In genomic region chr10:108850138-108850854, GRCh38 we compare ENCODE assay signal across 14 cellular contexts.
DNase-seq lines count a peak whose midpoint lies in the region; ATAC-seq, FAIRE-seq and TF ChIP-seq lines count a peak whose summit lies in the region.
"Had no signal": no experiment of that assay in that cellular context is flagged by ENCODE, and none has a peak within 500 bp of the region (broad histone marks: within the 10 kb centered on the region; RNA-seq: fewer than 3 reads in every experiment).

No MANE protein-coding gene starts in this region.

- H3K4me3 ChIP-seq in adrenal gland, result no peak overlapping the region
- H3K4me3 ChIP-seq: GM23338, heart left ventricle had no signal

- WGBS in adrenal gland, 4 donors, result 75 to 88% (median 82%) methylated on average over 1 of the region's 1 CpG

- no peaks in the 10 kb centered on the region for H3K4me1 ChIP-seq in adrenal gland (replicated peaks in 1 of 2)

- in situ Hi-C loops in GM13976 (cut with MboI; ENCODE audit: low sequenced_read_pairs, unreplicated experiment), result no loop called here

- TF ChIP-seq CTCF in GM13976 (IDR thresholded peaks at IDR 0.05; ENCODE audit: borderline replicate concordance, control extremely low read depth, extremely low read depth, insufficient read depth, missing control alignments) (no peak), adrenal gland (IDR thresholded peaks at IDR 0.05) (no peak)

- H3K27ac ChIP-seq in adrenal gland, result no peak overlapping the region
- H3K27ac ChIP-seq: heart left ventricle had no signal

- no peaks in the 10 kb centered on the region for H3K9me3 ChIP-seq in adrenal gland (replicated peaks in 1 of 3)
- H3K9me3 ChIP-seq: heart left ventricle had no signal

- no peaks in the 10 kb centered on the region for H3K36me3 ChIP-seq in adrenal gland (replicated peaks in 1 of 2)
- H3K36me3 ChIP-seq: heart left ventricle had no signal

- intact Hi-C loops in adrenal gland (cut with DNase I), result no loop called here

- peak; percentile 10 for DNase-seq in GM13976 (ENCODE audit: low spot score)
- peak; percentile 0 for DNase-seq in NOMO-1 treated with dmso at 0.1 percent for 144 hours (lab: John Stamatoyannopoulos, UW; ENCODE audit: unreplicated experiment)
- no peak for DNase-seq in left lobe of liver (ENCODE audit: low spot score)
- DNase-seq in adrenal gland, result no peak
- DNase-seq in HTR-8/SVneo (ENCODE audit: insufficient read length, low spot score), result no peak
- no peak for DNase-seq in mucosa of gallbladder (ENCODE audit: low spot score)
- DNase-seq: activated T-cell treated with anti-CD3 and anti-CD28 coated beads, Interleukin-2, amount 50 U/mL, for 1 hour; C1 segment of cervical spinal cord; heart left ventricle; NCI-H1436; small intestine had no signal

- TF ChIP-seq POLR2A in adrenal gland (IDR thresholded peaks at IDR 0.05), result no peak

- no peaks in the 10 kb centered on the region for H3K27me3 ChIP-seq in adrenal gland
- H3K27me3 ChIP-seq: heart left ventricle had no signal

- FAIRE-seq in HTR-8/SVneo (lab: Jason Lieb, UNC), result no peak

- ATAC-seq in GM21360 (IDR thresholded peaks at IDR 0.05; ENCODE audit: unreplicated experiment) (peak; percentile 84), HG03064 (IDR thresholded peaks at IDR 0.05; ENCODE audit: low read depth, unreplicated experiment) (peak; percentile 90), left lobe of liver (no peak)
- ATAC-seq: GM23338, heart left ventricle had no signal

Comparison
In these comparisons a context has a peak if more than half of its experiments do, and no peak if none do; other contexts are left out.
1. DNase-seq: peak in GM13976 (single experiment) and NOMO-1 treated with dmso at 0.1 percent for 144 hours (single experiment); none in left lobe of liver (single experiment), adrenal gland (0 of 7), HTR-8/SVneo (single experiment) and mucosa of gallbladder (single experiment).